In genomic region chr19:50090706-50091105, GRCh38 we compare ENCODE assay signal across 8 cellular contexts.
DNase-seq lines count a peak whose midpoint lies in the region; ATAC-seq and TF ChIP-seq lines count a peak whose summit lies in the region.
"Not testable (repeated sequence)": the region's sequence is repeated elsewhere in the genome, so short reads cannot be mapped to it uniquely, and the experiment has no call there.

No MANE protein-coding gene starts in this region.

- not testable (repeated sequence) for H3K79me2 ChIP-seq in OCI-LY3 (ENCODE audit: low read length); osteoblast (ENCODE audit: insufficient read depth, low read length)

- H3K27ac ChIP-seq in OCI-LY3 (ENCODE audit: low read length); osteoblast (ENCODE audit: low read depth, low read length): not testable (repeated sequence)

- not testable (repeated sequence) for H3K4me1 ChIP-seq in BE2C; OCI-LY3 (ENCODE audit: low read length); osteoblast (ENCODE audit: insufficient read depth, low read length)

- not testable (repeated sequence) for H3K36me3 Mint-ChIP-seq in activated T-cell treated with anti-CD3 and anti-CD28 coated beads, Interleukin-2, amount 50 U/mL, for 4 hours (ENCODE audit: insufficient read depth)

- TF ChIP-seq CTCF in BE2C (IDR thresholded peaks at IDR 0.05; ENCODE audit: low read depth, low read length) (peak; percentile 57), GM12875 (IDR thresholded peaks at IDR 0.05; ENCODE audit: borderline replicate concordance, insufficient read depth, low read depth, low read length) (peak; percentile 44; the same call in 1 of the 2 replicates), OCI-LY3 (IDR thresholded peaks at IDR 0.05; ENCODE audit: low read depth, low read length) (peak; percentile 34), choroid plexus epithelial cell (conservative IDR thresholded peaks at IDR 0.05; ENCODE audit: low read depth, low read length) (peak; percentile 11), osteoblast (IDR thresholded peaks at IDR 0.05; ENCODE audit: extremely low read depth, low read depth, low read length) (peak; percentile 16)

- H3K4me2 ChIP-seq in OCI-LY3 (ENCODE audit: low read length); osteoblast (ENCODE audit: insufficient read depth, low read length): not testable (repeated sequence)

- not testable (repeated sequence) for H3K4me3 ChIP-seq in BE2C (ENCODE audit: low read depth, low read length); GM12875 (ENCODE audit: low read depth, low read length); OCI-LY3 (ENCODE audit: low read length); choroid plexus epithelial cell (ENCODE audit: low read depth, low read length); osteoblast (ENCODE audit: insufficient read depth, low read length)

- H2AFZ ChIP-seq in OCI-LY3 (ENCODE audit: low read depth, low read length); osteoblast (ENCODE audit: low read length): not testable (repeated sequence)

- not testable (repeated sequence) for H3K9me3 Mint-ChIP-seq in activated T-cell treated with anti-CD3 and anti-CD28 coated beads, Interleukin-2, amount 50 U/mL, for 4 hours

- DNase-seq in BE2C: peak; percentile 45
- peak; percentile 9 to 37 for DNase-seq in activated CD4-positive, alpha-beta T cell treated with anti-CD3 and anti-CD28 coated beads for 24 hours (ENCODE audit: low read depth in 2 of 2)
- peak; percentile 29 for DNase-seq in activated T-cell treated with anti-CD3 and anti-CD28 coated beads, Interleukin-2, amount 50 U/mL, for 4 hours
- DNase-seq in choroid plexus epithelial cell (ENCODE audit: low read depth); osteoblast (ENCODE audit: insufficient read length, low spot score, missing footprints): not testable (repeated sequence)
- DNase-seq in stimulated activated CD8-positive, alpha-beta memory T cell treated with anti-CD3 and anti-CD28 coated beads, Interleukin-2, amount 100 ng/mL, for 48 hours (ENCODE audit: low read depth in 2 of 2): peak; percentile 5 to 30

- not testable (repeated sequence) for H3K27me3 ChIP-seq in BE2C; OCI-LY3 (ENCODE audit: low read depth, low read length); osteoblast (ENCODE audit: insufficient read depth, low read length)

- ATAC-seq in activated T-cell treated with anti-CD3 and anti-CD28 coated beads, Interleukin-2, amount 50 U/mL, for 4 hours: peak; percentile 48 to 58

- not testable (repeated sequence) for H3K4me1 Mint-ChIP-seq in activated T-cell treated with anti-CD3 and anti-CD28 coated beads, Interleukin-2, amount 50 U/mL, for 4 hours (ENCODE audit: low read depth)

- not testable (repeated sequence) for H3K36me3 ChIP-seq in BE2C; OCI-LY3 (replicated peaks; ENCODE audit: low read depth, low read length); osteoblast (ENCODE audit: insufficient read depth, low read length)

- not testable (repeated sequence) for H4K20me1 ChIP-seq in OCI-LY3 (ENCODE audit: insufficient read depth, low read length); osteoblast (ENCODE audit: insufficient read depth, low read length)

- not testable (repeated sequence) for H3K9me3 ChIP-seq in BE2C; OCI-LY3 (ENCODE audit: insufficient read depth, low read length); osteoblast (ENCODE audit: low read depth, low read length)

- not testable (repeated sequence) for H3K4me3 Mint-ChIP-seq in activated T-cell treated with anti-CD3 and anti-CD28 coated beads, Interleukin-2, amount 50 U/mL, for 4 hours

- H3K9ac ChIP-seq in OCI-LY3 (ENCODE audit: low read length): not testable (repeated sequence)

- not testable (repeated sequence) for H3K27me3 Mint-ChIP-seq in activated T-cell treated with anti-CD3 and anti-CD28 coated beads, Interleukin-2, amount 50 U/mL, for 4 hours (ENCODE audit: low read depth)
